ENCODE assay signal across 17 cellular contexts in genomic region chr3:72634128-72634527, GRCh38.
A peak's percentile ranks its signal among the peaks of the same experiment; 100 is the strongest.
DNase-seq lines count a peak whose midpoint lies in the region; ATAC-seq lines count a peak whose summit lies in the region.
"Had no signal": no experiment of that assay in that cellular context is flagged by ENCODE, and none has a peak within 500 bp of the region (broad histone marks: within the 10 kb centered on the region; RNA-seq: fewer than 3 reads in every experiment).

No MANE protein-coding gene starts in this region.

- intact Hi-C loops in activated naive CD4-positive, alpha-beta T cell treated with anti-CD3 and anti-CD28 coated beads for 36 hours (cut with micrococcal nuclease): loop anchor here (1.0 to 5.0 kb wide), 11 partner anchors 23 to 912 kb away; no protein-coding TSS in a partner anchor

- no peak overlapping the region for H3K4me3 Mint-ChIP-seq in activated naive CD4-positive, alpha-beta T cell treated with anti-CD3 and anti-CD28 coated beads for 36 hours

- DNase-seq in activated naive CD4-positive, alpha-beta T cell treated with anti-CD3 and anti-CD28 coated beads for 36 hours: peak; percentile 19
- DNase-seq in activated naive CD4-positive, alpha-beta T cell (lab: John Stamatoyannopoulos, UW): no peak
- no peak for DNase-seq in NCI-H774 (lab: John Stamatoyannopoulos, UW)
- DNase-seq in NCI-H2107 treated with DMSO at 0.1 percent for 48 hours (lab: John Stamatoyannopoulos, UW; ENCODE audit: unreplicated experiment): no peak
- no peak for DNase-seq in activated gamma-delta T cell treated with Interleukin-2 at 50 U/mL for 16 hours
- DNase-seq: effector CD8-positive, alpha-beta T cell; GF-D8; H7; hypothalamus; left colon; MV-4-11; pancreas; SHP77 treated with DMSO at 0.1 percent for 48 hours; small intestine had no signal

- no peak overlapping the region for H3K27ac Mint-ChIP-seq in activated naive CD4-positive, alpha-beta T cell treated with anti-CD3 and anti-CD28 coated beads for 36 hours

- H3K27me3 Mint-ChIP-seq in activated naive CD4-positive, alpha-beta T cell treated with anti-CD3 and anti-CD28 coated beads for 36 hours (ENCODE audit: low read depth): peaks cover 10% of the 10 kb centered on the region

- peaks cover 2% of the 10 kb centered on the region for H3K9me3 Mint-ChIP-seq in activated naive CD4-positive, alpha-beta T cell treated with anti-CD3 and anti-CD28 coated beads for 36 hours

- no peaks in the 10 kb centered on the region for H3K36me3 Mint-ChIP-seq in activated naive CD4-positive, alpha-beta T cell treated with anti-CD3 and anti-CD28 coated beads for 36 hours (ENCODE audit: low read depth)

- peak; percentile 51 for ATAC-seq in GM21619 (IDR thresholded peaks at IDR 0.05; ENCODE audit: unreplicated experiment)
- peak; percentile 49 for ATAC-seq in HG03432 (IDR thresholded peaks at IDR 0.05; ENCODE audit: unreplicated experiment)
- ATAC-seq in GM21529 (IDR thresholded peaks at IDR 0.05; ENCODE audit: unreplicated experiment): no peak
- ATAC-seq: left colon, pancreas had no signal

- H3K4me1 Mint-ChIP-seq in activated naive CD4-positive, alpha-beta T cell treated with anti-CD3 and anti-CD28 coated beads for 36 hours (ENCODE audit: low read depth): peaks cover 39% of the 10 kb centered on the region

- CTCF ChIA-PET in activated naive CD4-positive, alpha-beta T cell treated with anti-CD3 and anti-CD28 coated beads for 36 hours (lab: Charles Lee): interaction anchor here (0.6 to 2.4 kb wide), 4 partner anchors 24 to 758 kb away, joined by 3 to 9 read pairs (median 4); no protein-coding TSS in a partner anchor
